In the genomic region with DNA sequence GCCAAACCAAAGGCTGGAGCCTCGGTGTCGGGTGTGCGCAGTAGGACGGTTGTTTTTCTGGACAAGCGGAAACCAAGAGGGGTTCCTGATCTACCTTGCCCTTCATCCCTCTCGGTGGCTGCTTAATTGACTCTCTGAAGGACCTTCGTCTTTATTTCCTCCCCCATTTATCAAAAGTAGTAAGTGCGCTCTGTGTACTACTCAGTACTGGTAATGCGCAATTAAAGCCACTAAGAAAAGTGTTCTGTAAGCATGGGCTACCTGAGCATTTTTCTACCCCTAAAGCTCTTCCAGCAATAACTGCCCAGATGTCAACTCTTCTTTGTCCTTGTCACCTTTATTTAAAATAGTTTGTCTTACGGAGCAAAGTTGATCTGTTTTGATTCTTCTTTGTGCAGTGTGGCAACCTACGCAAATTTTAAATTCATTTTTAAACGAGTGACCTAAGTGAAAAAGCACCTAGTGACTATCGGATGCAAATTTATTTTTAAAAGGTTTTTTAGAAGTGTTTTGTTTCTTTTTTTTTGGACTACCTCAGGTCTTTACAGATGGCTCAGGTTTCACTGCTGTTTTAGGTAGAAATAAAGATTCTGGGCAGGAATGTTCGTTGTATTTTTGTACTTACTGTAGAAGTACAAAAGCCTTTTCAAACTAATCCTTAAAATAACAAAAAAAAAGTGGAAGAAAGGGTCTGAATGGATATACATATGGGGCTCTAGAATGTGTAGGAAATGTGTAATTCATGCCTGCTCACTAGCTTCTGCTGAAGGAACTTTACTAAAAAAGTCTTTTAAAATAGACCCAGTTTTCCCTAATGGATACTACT, we compare ENCODE assay signal across 9 cellular contexts. TPM values are rescaled to one million over a fixed set of nuclear protein-coding genes. Genes with fewer than 3 reads are reported as not detected.
DNase-seq lines count a peak whose midpoint lies in the region; ATAC-seq and TF ChIP-seq lines count a peak whose summit lies in the region.
"Had no signal": no experiment of that assay in that cellular context is flagged by ENCODE, and none has a peak within 500 bp of the region (broad histone marks: within the 10 kb centered on the region; RNA-seq: fewer than 3 reads in every experiment).

No MANE protein-coding gene starts in this region.

- no peak for ATAC-seq in GM18907 (IDR thresholded peaks at IDR 0.05; ENCODE audit: unreplicated experiment)
- ATAC-seq in GM19452 (IDR thresholded peaks at IDR 0.05; ENCODE audit: unreplicated experiment), result no peak

- peaks cover 8% of the 10 kb centered on the region for H3K27me3 Mint-ChIP-seq in endothelial cell (ENCODE audit: unreplicated experiment)

- H3K4me3 ChIP-seq in neutrophil (ENCODE audit: low read depth in 1 of 2, low read length in 1 of 2), result peak overlapping the region; percentile 75 to 81

- H3K4me3 Mint-ChIP-seq in endothelial cell (ENCODE audit: unreplicated experiment), result peak overlapping the region; percentile 96

- no peaks in the 10 kb centered on the region for H3K9me3 ChIP-seq in neutrophil

- no peak overlapping the region for H3K27ac ChIP-seq in neutrophil
- H3K27ac ChIP-seq: 22Rv1 had no signal

- TF ChIP-seq CTCF in endothelial cell (IDR thresholded peaks at IDR 0.05; ENCODE audit: unreplicated experiment) (no peak), neutrophil (IDR thresholded peaks at IDR 0.05) (no peak)

- H3K4me1 ChIP-seq in neutrophil (ENCODE audit: control insufficient read depth in 1 of 2, insufficient read depth in 1 of 2, low read depth in 1 of 2, low read length in 1 of 2), result peaks cover 15 to 23% of the 10 kb centered on the region in 2 experiments

- peaks cover 45% of the 10 kb centered on the region for H3K27me3 ChIP-seq in neutrophil

- H3K4me1 Mint-ChIP-seq in endothelial cell (ENCODE audit: unreplicated experiment), result peaks cover 16% of the 10 kb centered on the region

- no peak overlapping the region for H3K27ac Mint-ChIP-seq in endothelial cell (ENCODE audit: unreplicated experiment)

- DNase-seq in DMS 273 treated with DMSO at 0.1 percent for 48 hours (lab: John Stamatoyannopoulos, UW) (peak; percentile 50), DMS 273 (lab: John Stamatoyannopoulos, UW; ENCODE audit: unreplicated experiment) (no peak), NCI-H82 treated with DMSO at 0.1 percent for 48 hours (lab: John Stamatoyannopoulos, UW; ENCODE audit: unreplicated experiment) (peak; percentile 25), endothelial cell (ENCODE audit: low spot score) (no peak), H4 (ENCODE audit: low spot score) (no peak)

- H3K9me3 Mint-ChIP-seq in endothelial cell (ENCODE audit: unreplicated experiment), result no peaks in the 10 kb centered on the region

- H3K36me3 Mint-ChIP-seq in endothelial cell (ENCODE audit: low read depth, unreplicated experiment), result peaks cover 4% of the 10 kb centered on the region

- no peaks in the 10 kb centered on the region for H3K36me3 ChIP-seq in neutrophil

RNA-seq across cellular contexts. Expression of a gene that starts 2.0 kb away (rescaled TPM):
- 7.7 TPM for total RNA-seq in endothelial cell (ENCODE audit: unreplicated experiment)
- total RNA-seq in H4 (2014; rRNA removed; shearing (Covaris generic)), result 3.5 and 3.6 TPM in 2 replicates

Comparison
In these comparisons a context has a peak if more than half of its experiments do, and no peak if none do; other contexts are left out.
1. DNase-seq: peak in DMS 273 treated with DMSO at 0.1 percent for 48 hours (single experiment) and NCI-H82 treated with DMSO at 0.1 percent for 48 hours (single experiment); none in DMS 273 (single experiment), endothelial cell (single experiment) and H4 (single experiment).